Comparison of ENCODE assay signal across 24 cellular contexts in genomic region chr4:148618856-148619255, GRCh38.
"Had no signal": no experiment of that assay in that cellular context is flagged by ENCODE, and none has a peak within 500 bp of the region (broad histone marks: within the 10 kb centered on the region; RNA-seq: fewer than 3 reads in every experiment).

No MANE protein-coding gene starts in this region.

- H3K4me2 ChIP-seq: neural progenitor cell had no signal

- H3K27ac ChIP-seq: coronary artery, dorsolateral prefrontal cortex, gastrocnemius medialis, left ventricle myocardium inferior, lower lobe of right lung, neural progenitor cell, pancreas, right lobe of liver, testis, tibial nerve had no signal

- H3K4me1 ChIP-seq: gastrocnemius medialis, left ventricle myocardium inferior, lower lobe of right lung, neural progenitor cell, right lobe of liver, testis, tibial nerve had no signal

- H2AFZ ChIP-seq: neural progenitor cell had no signal

- H3K4me1 Mint-ChIP-seq: neural progenitor cell; stimulated activated naive B cell treated with anti-CD40 and anti-IgM and Interleukin-4, amounts not matched to agents 10 μg/mL and 1 μg/mL and 100 μg/mL, for 72 hours; stimulated activated naive CD8-positive, alpha-beta T cell treated with anti-CD3 and anti-CD28 coated beads, Interleukin-15, amount 100 ng/mL, for 72 hours had no signal

- H3K9me3 Mint-ChIP-seq: neural progenitor cell had no signal

- FAIRE-seq: keratinocyte, pancreas had no signal

- ATAC-seq: esophagus mucosa; gastrocnemius medialis; left cardiac atrium; lower lobe of right lung; natural killer cell treated with Interleukin-12 subunit alpha and Interleukin-12 subunit beta and Interleukin-15 and Interleukin-18, amount 100 ng/mL, for 72 hours; pancreas; right lobe of liver; stimulated activated naive B cell treated with anti-CD40 and anti-IgM and Interleukin-4, amounts not matched to agents 10 μg/mL and 1 μg/mL and 100 μg/mL, for 72 hours; stimulated activated naive CD8-positive, alpha-beta T cell treated with anti-CD3 and anti-CD28 coated beads, Interleukin-15, amount 100 ng/mL, for 72 hours had no signal

- H3K4me3 ChIP-seq: coronary artery, dorsolateral prefrontal cortex, gastrocnemius medialis, left ventricle myocardium inferior, lower lobe of right lung, neural progenitor cell, pancreas, right lobe of liver, testis, tibial nerve had no signal

- H3K4me3 Mint-ChIP-seq: natural killer cell treated with Interleukin-12 subunit alpha and Interleukin-12 subunit beta and Interleukin-15 and Interleukin-18, amount 100 ng/mL, for 72 hours; neural progenitor cell; stimulated activated naive B cell treated with anti-CD40 and anti-IgM and Interleukin-4, amounts not matched to agents 10 μg/mL and 1 μg/mL and 100 μg/mL, for 72 hours; stimulated activated naive CD8-positive, alpha-beta T cell treated with anti-CD3 and anti-CD28 coated beads, Interleukin-15, amount 100 ng/mL, for 72 hours had no signal

- H3K36me3 ChIP-seq: gastrocnemius medialis, left ventricle myocardium inferior, lower lobe of right lung, neural progenitor cell, pancreas, right lobe of liver, tibial nerve had no signal

- H3K27ac Mint-ChIP-seq: natural killer cell treated with Interleukin-12 subunit alpha and Interleukin-12 subunit beta and Interleukin-15 and Interleukin-18, amount 100 ng/mL, for 72 hours; neural progenitor cell; progenitor cell of endocrine pancreas; stimulated activated naive B cell treated with anti-CD40 and anti-IgM and Interleukin-4, amounts not matched to agents 10 μg/mL and 1 μg/mL and 100 μg/mL, for 72 hours; stimulated activated naive CD8-positive, alpha-beta T cell treated with anti-CD3 and anti-CD28 coated beads, Interleukin-15, amount 100 ng/mL, for 72 hours had no signal

- DNase-seq: dorsolateral prefrontal cortex; effector CD8-positive, alpha-beta T cell; gastrocnemius medialis; glutamatergic neuron; left cardiac atrium; left ventricle myocardium inferior; lower lobe of right lung; mesenchymal stem cell; midbrain; occipital lobe; pancreas; retina; right lobe of liver; stimulated activated CD4-positive, alpha-beta T cell treated with anti-CD3 and anti-CD28 coated beads, Interleukin-4, amount 100 ng/mL, for 24 hours; stimulated activated naive B cell treated with anti-CD40 and anti-IgM and Interleukin-4, amounts not matched to agents 10 μg/mL and 1 μg/mL and 100 μg/mL, for 72 hours; stimulated activated naive CD8-positive, alpha-beta T cell treated with anti-CD3 and anti-CD28 coated beads, Interleukin-15, amount 100 ng/mL, for 72 hours; testis had no signal

- H3K36me3 Mint-ChIP-seq: neural progenitor cell; stimulated activated naive B cell treated with anti-CD40 and anti-IgM and Interleukin-4, amounts not matched to agents 10 μg/mL and 1 μg/mL and 100 μg/mL, for 72 hours had no signal

- H3K9me3 ChIP-seq: gastrocnemius medialis, pancreas, right lobe of liver, testis had no signal

- H3K27me3 Mint-ChIP-seq: natural killer cell treated with Interleukin-12 subunit alpha and Interleukin-12 subunit beta and Interleukin-15 and Interleukin-18, amount 100 ng/mL, for 72 hours; progenitor cell of endocrine pancreas; stimulated activated naive B cell treated with anti-CD40 and anti-IgM and Interleukin-4, amounts not matched to agents 10 μg/mL and 1 μg/mL and 100 μg/mL, for 72 hours; stimulated activated naive CD8-positive, alpha-beta T cell treated with anti-CD3 and anti-CD28 coated beads, Interleukin-15, amount 100 ng/mL, for 72 hours had no signal

- H3K27me3 ChIP-seq: dorsolateral prefrontal cortex, gastrocnemius medialis, neural progenitor cell, pancreas, right lobe of liver, testis, tibial nerve had no signal

- H3K9ac ChIP-seq: neural progenitor cell had no signal
